ENCODE assay signal across 1 cellular context in genomic region chr19:2315818-2316353, GRCh38.
TF ChIP-seq lines count a peak whose summit lies in the region.

No MANE protein-coding gene starts in this region.

TF ChIP-seq in GM12878, 131 proteins besides CTCF, POLR2A, EP300 and RAD21:
- TF ChIP-seq SMC3 (IDR thresholded peaks at IDR 0.05; ENCODE audit: borderline replicate concordance, low read length) = peak; percentile 47
- TF ChIP-seq GATAD2B (conservative IDR thresholded peaks at IDR 0.05; ENCODE audit: low read depth) = no peak
